1 cellular context compared by ENCODE assay signal in the genomic region with DNA sequence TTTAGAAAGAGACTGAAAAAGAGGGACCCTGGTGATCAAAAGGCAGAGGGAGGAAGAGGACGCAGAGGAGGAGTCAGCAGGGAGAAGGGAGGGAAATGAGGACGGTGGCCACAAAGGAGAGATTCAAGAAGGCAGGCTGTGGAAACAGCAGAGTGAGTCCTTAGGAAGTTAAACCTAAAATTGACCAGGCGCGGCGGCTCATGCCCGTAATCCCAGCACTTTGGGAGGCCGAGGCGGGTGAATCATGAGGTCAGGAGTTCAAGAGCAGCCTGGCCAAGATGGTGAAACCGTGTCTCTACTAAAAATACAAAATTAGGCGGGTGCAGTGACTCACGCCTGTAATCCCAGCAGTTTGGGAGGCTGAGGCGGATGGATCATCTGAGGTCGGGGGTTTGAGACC.
TF ChIP-seq lines count a peak whose summit lies in the region.

No MANE protein-coding gene starts in this region.

TF ChIP-seq in IMR-90, 13 proteins besides CTCF, POLR2A, EP300 and RAD21:
- TF ChIP-seq FOS (IDR thresholded peaks at IDR 0.05; ENCODE audit: low read depth, low read length) (peak; percentile 32), CEBPB (IDR thresholded peaks at IDR 0.05; ENCODE audit: low read depth, low read length) (0 out of 2 replicates have a peak, but pooled peaks have one; percentile 10)
